18 cellular contexts compared by ENCODE assay signal in the genomic region with DNA sequence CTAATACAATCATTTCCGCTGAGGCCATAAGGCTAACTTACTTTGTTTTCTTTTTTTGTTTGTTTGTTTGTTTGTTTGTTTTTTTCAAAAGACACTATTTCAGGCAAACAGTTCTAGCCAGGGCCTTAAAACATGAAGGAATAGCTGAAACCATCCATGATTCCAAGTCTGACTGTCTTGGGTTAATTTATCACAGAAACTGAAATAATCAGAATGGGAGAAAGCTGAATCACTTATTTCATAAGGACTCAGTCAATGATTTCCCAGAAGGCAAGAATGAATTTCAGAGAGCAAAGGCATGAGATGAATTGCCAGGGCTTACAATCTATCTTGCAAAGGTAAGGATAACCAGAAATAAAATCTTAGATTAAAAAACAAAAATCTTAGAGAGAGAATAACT.
DNase-seq lines count a peak whose midpoint lies in the region; ATAC-seq and TF ChIP-seq lines count a peak whose summit lies in the region.
"Had no signal": no experiment of that assay in that cellular context is flagged by ENCODE, and none has a peak within 500 bp of the region (broad histone marks: within the 10 kb centered on the region; RNA-seq: fewer than 3 reads in every experiment).

No MANE protein-coding gene starts in this region.

- H2BK15ac ChIP-seq in mesenchymal stem cell (ENCODE audit: low read depth, poor library complexity, severe bottlenecking): no peak overlapping the region

- ATAC-seq in GM21360 (IDR thresholded peaks at IDR 0.05; ENCODE audit: unreplicated experiment): no peak
- ATAC-seq: A549, GM12878 had no signal

- no peak overlapping the region for H3K9ac ChIP-seq in mesenchymal stem cell (ENCODE audit: low read length)

- H2AFZ ChIP-seq in mesenchymal stem cell (ENCODE audit: low read depth, low read length): no peak overlapping the region

- H3K14ac ChIP-seq in mesenchymal stem cell (ENCODE audit: low read length in 2 of 2): no peak overlapping the region

- no peak for TF ChIP-seq CTCF in epithelial cell of proximal tubule (conservative IDR thresholded peaks at IDR 0.05; ENCODE audit: low read depth, low read length)

- no peaks in the 10 kb centered on the region for H3K36me3 ChIP-seq in mesenchymal stem cell (ENCODE audit: control insufficient read depth in 1 of 2, insufficient read depth in 2 of 2, low read depth in 1 of 2, low read length in 2 of 2)
- H3K36me3 ChIP-seq: HAP-1 had no signal

- H3K27ac ChIP-seq in mesenchymal stem cell (ENCODE audit: low read length, poor library complexity, severe bottlenecking): no peak overlapping the region
- H3K27ac ChIP-seq: A549 had no signal

- no peak overlapping the region for H3K4me3 ChIP-seq in epithelial cell of proximal tubule (ENCODE audit: low read depth, low read length)
- no peak overlapping the region for H3K4me3 ChIP-seq in mesenchymal stem cell (ENCODE audit: insufficient read depth in 1 of 2, low read depth in 1 of 2, low read length in 2 of 2)
- H3K4me3 ChIP-seq: A549, GM12878, HAP-1 had no signal

- H3K79me1 ChIP-seq in mesenchymal stem cell (replicated peaks; ENCODE audit: low read length, poor library complexity, severe bottlenecking): no peaks in the 10 kb centered on the region

- H3K4me2 ChIP-seq in mesenchymal stem cell (ENCODE audit: low read length, poor library complexity, severe bottlenecking): no peak overlapping the region
- H3K4me2 ChIP-seq: A549 had no signal

- no peaks in the 10 kb centered on the region for H3K4me1 ChIP-seq in mesenchymal stem cell (ENCODE audit: control insufficient read depth, insufficient read depth, low read depth, low read length)
- H3K4me1 ChIP-seq: A549, HAP-1 had no signal

- no peak overlapping the region for H3K18ac ChIP-seq in mesenchymal stem cell (ENCODE audit: low read depth in 1 of 2, low read length in 2 of 2)

- H2BK12ac ChIP-seq in mesenchymal stem cell (ENCODE audit: low read length in 2 of 2): no peak overlapping the region

- in situ Hi-C loops in Caki2 (cut with HindIII; ENCODE audit: low pct_unique_long_range_greater_than_20kb, low sequenced_read_pairs): no loop called here

- no peaks in the 10 kb centered on the region for H3K9me3 ChIP-seq in mesenchymal stem cell (ENCODE audit: control insufficient read depth, low read length)
- H3K9me3 ChIP-seq: HAP-1 had no signal

- H2AK5ac ChIP-seq in mesenchymal stem cell (ENCODE audit: low read length, severe bottlenecking): no peak overlapping the region

- H3K27me3 ChIP-seq in mesenchymal stem cell (ENCODE audit: control insufficient read depth in 1 of 2, insufficient read depth in 1 of 2, low read length in 2 of 2): no peaks in the 10 kb centered on the region

- H2BK120ac ChIP-seq in mesenchymal stem cell (ENCODE audit: low read depth, low read length): no peak overlapping the region

- no peak overlapping the region for H4K8ac ChIP-seq in mesenchymal stem cell (ENCODE audit: low read length)

- no peak overlapping the region for H2BK5ac ChIP-seq in mesenchymal stem cell (ENCODE audit: low read depth, low read length, poor library complexity, severe bottlenecking)

- H3K23ac ChIP-seq in mesenchymal stem cell (ENCODE audit: low read length in 2 of 2): no peak overlapping the region

- DNase-seq in Caki2 (ENCODE audit: low read depth) (peak; percentile 6), epithelial cell of proximal tubule (ENCODE audit: low read depth) (peak; percentile 61), kidney tubule cell (ENCODE audit: low spot score) (peak; percentile 76), EL (no peak), mesenchymal stem cell (no peak)
- DNase-seq: 8988T; C1 segment of cervical spinal cord; CD4-positive, alpha-beta memory T cell; COR-L47; DMS153; DND-41; GDM1; GOT3; HFFc6 had no signal

- H4K91ac ChIP-seq in mesenchymal stem cell (ENCODE audit: low read length): no peak overlapping the region

- no CpG with 5 or more reads among the region's 1 CpG for WGBS in mesenchymal stem cell

- no peak overlapping the region for H3K4ac ChIP-seq in mesenchymal stem cell (ENCODE audit: low read depth in 1 of 2, low read length in 2 of 2)

Comparison
In these comparisons a context has a peak if more than half of its experiments do, and no peak if none do; other contexts are left out.
1. DNase-seq: peak in Caki2 (single experiment), epithelial cell of proximal tubule (single experiment) and kidney tubule cell (single experiment); none in EL (single experiment) and mesenchymal stem cell (single experiment).